ENCODE assay signal across 1 cellular context in genomic region chr10:37976091-37976879, GRCh38.
TF ChIP-seq lines count a peak whose summit lies in the region.

Gene ZNF25, minus strand, starts transcription at chr10:37976647. Its CDS starts 4,925 bp downstream, at chr10:37971722.

TF ChIP-seq in K562, 482 proteins besides CTCF, POLR2A, EP300 and RAD21 (continued from another document):
- TF ChIP-seq RNF2 (IDR thresholded peaks at IDR 0.05) (no peak), CREM (IDR thresholded peaks at IDR 0.05; ENCODE audit: low read depth) (peak; percentile 95), MEIS2 (IDR thresholded peaks at IDR 0.05; ENCODE audit: partially characterized antibody) (peak; percentile 80), ZNF778 (CRISPR knock-in tag; IDR thresholded peaks at IDR 0.05) (no peak), KDM5B (IDR thresholded peaks at IDR 0.05; ENCODE audit: insufficient replicate concordance, low read depth, low read length) (peak; percentile 86), GABPA (tag; conservative IDR thresholded peaks at IDR 0.05; ENCODE audit: low read depth) (peak; percentile 38; the same call in 1 of the 2 replicates), ZNF134 (CRISPR knock-in tag; conservative IDR thresholded peaks at IDR 0.05) (no peak), HCFC1 (IDR thresholded peaks at IDR 0.05; ENCODE audit: low read depth, low read length) (peak; percentile 98), ATF7 (IDR thresholded peaks at IDR 0.05) (peak; percentile 97), MAZ (CRISPR knock-in tag; conservative IDR thresholded peaks at IDR 0.05 in 1 of 2, IDR thresholded peaks at IDR 0.05 in 1 of 2) (peak; percentile 92 to 97), ZNF143 (CRISPR knock-in tag; IDR thresholded peaks at IDR 0.05) (peak; percentile 92), MBD2 (IDR thresholded peaks at IDR 0.05; ENCODE audit: borderline replicate concordance, low read depth) (peak; percentile 48; the same call in 1 of the 2 replicates), PBX2 (CRISPR knock-in tag; IDR thresholded peaks at IDR 0.05; ENCODE audit: low read depth) (no peak), PBX2 (tag; conservative IDR thresholded peaks at IDR 0.05; ENCODE audit: low read depth) (peak; percentile 37), TEAD4 (IDR thresholded peaks at IDR 0.05; ENCODE audit: low read length) (no peak), TEAD4 (CRISPR knock-in tag; IDR thresholded peaks at IDR 0.05; ENCODE audit: borderline replicate concordance) (no peak), SNIP1 (IDR thresholded peaks at IDR 0.05; ENCODE audit: low read depth) (no peak), E2F6 (IDR thresholded peaks at IDR 0.05; ENCODE audit: borderline replicate concordance in 1 of 2, extremely low read depth in 1 of 2, insufficient read depth in 1 of 2, insufficient read length in 1 of 2, low read depth in 1 of 2, low read length in 1 of 2, poor library complexity in 1 of 2, severe bottlenecking in 1 of 2) (peak in 1 of 2 experiments; percentile 64), CREB1 (IDR thresholded peaks at IDR 0.05) (peak; percentile 88), CREB1 (CRISPR knock-in tag; IDR thresholded peaks at IDR 0.05) (peak; percentile 85), UBTF (IDR thresholded peaks at IDR 0.05; ENCODE audit: borderline replicate concordance in 1 of 2, low read depth in 2 of 2, low read length in 2 of 2) (peak; percentile 76 to 84; a peak in 1 of 4 replicates), MLX (CRISPR knock-in tag; conservative IDR thresholded peaks at IDR 0.05) (0 out of 4 replicates have a peak, but pooled peaks of 1 of the 2 experiments have one; percentile 52), JUND (IDR thresholded peaks at IDR 0.05; ENCODE audit: borderline replicate concordance, low read depth, low read length) (peak; percentile 89), JUND (tag; IDR thresholded peaks at IDR 0.05; ENCODE audit: borderline replicate concordance, low read depth, low read length) (peak; percentile 84; the same call in 1 of the 3 replicates), ATF3 (IDR thresholded peaks at IDR 0.05) (peak; percentile 61; the same call in 1 of the 2 replicates), ATF3 (CRISPR knock-in tag; conservative IDR thresholded peaks at IDR 0.05) (0 out of 2 replicates have a peak, but pooled peaks have one; percentile 34), ZFPM2 (CRISPR knock-in tag; IDR thresholded peaks at IDR 0.05) (0 out of 2 replicates have a peak, but pooled peaks have one; percentile 51), KLF16 (IDR thresholded peaks at IDR 0.05) (peak; percentile 39; the same call in 1 of the 2 replicates), TAF15 (IDR thresholded peaks at IDR 0.05; ENCODE audit: low read depth, low read length) (no peak), KDM2B (CRISPR knock-in tag; IDR thresholded peaks at IDR 0.05) (0 out of 2 replicates have a peak, but pooled peaks have one; percentile 29), DPF2 (IDR thresholded peaks at IDR 0.05) (no peak), ATF1 (CRISPR knock-in tag; IDR thresholded peaks at IDR 0.05) (peak; percentile 27; the same call in 1 of the 2 replicates), ATF1 (tag; IDR thresholded peaks at IDR 0.05) (peak; percentile 97), PML (IDR thresholded peaks at IDR 0.05; ENCODE audit: low read length) (peak; percentile 35; the same call in 1 of the 2 replicates), FOXA3 (CRISPR knock-in tag; conservative IDR thresholded peaks at IDR 0.05 in 1 of 2, IDR thresholded peaks at IDR 0.05 in 1 of 2) (0 out of 4 replicates have a peak, but pooled peaks of 1 of the 2 experiments have one; percentile 30), CGGBP1 (CRISPR knock-in tag; IDR thresholded peaks at IDR 0.05) (no peak), ZNF121 (CRISPR knock-in tag; conservative IDR thresholded peaks at IDR 0.05) (peak; percentile 66; the same call in 1 of the 2 replicates), EP400 (IDR thresholded peaks at IDR 0.05) (peak; percentile 64; the same call in 1 of the 2 replicates), ZBTB2 (IDR thresholded peaks at IDR 0.05) (peak; percentile 87), THAP12 (CRISPR knock-in tag; IDR thresholded peaks at IDR 0.05) (0 out of 2 replicates have a peak, but pooled peaks have one; percentile 28), KLF1 (tag; IDR thresholded peaks at IDR 0.05) (peak; percentile 70; the same call in 1 of the 2 replicates), JUN (IDR thresholded peaks at IDR 0.05; ENCODE audit: borderline replicate concordance, low read depth, low read length) (peak; percentile 64; the same call in 1 of the 2 replicates), JUN (CRISPR knock-in tag; IDR thresholded peaks at IDR 0.05; ENCODE audit: borderline replicate concordance) (no peak), SP1 (CRISPR knock-in tag; IDR thresholded peaks at IDR 0.05) (peak; percentile 63), MYC (IDR thresholded peaks at IDR 0.05; ENCODE audit: low read depth, low read length) (peak; percentile 46; the same call in 1 of the 2 replicates), MYC (CRISPR knock-in tag; IDR thresholded peaks at IDR 0.05; ENCODE audit: borderline replicate concordance, low read depth) (no peak), TCF7 (IDR thresholded peaks at IDR 0.05; ENCODE audit: borderline replicate concordance) (0 out of 2 replicates have a peak, but pooled peaks have one; percentile 47), L3MBTL2 (IDR thresholded peaks at IDR 0.05) (peak; percentile 70), HDAC6 (IDR thresholded peaks at IDR 0.05; ENCODE audit: low read depth, low read length) (no peak), RBFOX2 (IDR thresholded peaks at IDR 0.05; ENCODE audit: low read depth, low read length) (peak; percentile 92), GATAD2A (IDR thresholded peaks at IDR 0.05) (0 out of 2 replicates have a peak, but pooled peaks have one; percentile 47), PCBP2 (IDR thresholded peaks at IDR 0.05; ENCODE audit: low read depth, low read length, poor library complexity, severe bottlenecking) (no peak)
